23 cellular contexts compared by ENCODE assay signal in genomic region chr10:114058297-114058696, GRCh38. TPM values are rescaled to one million over a fixed set of nuclear protein-coding genes. Genes with fewer than 3 reads are reported as not detected.
"Had no signal": no experiment of that assay in that cellular context is flagged by ENCODE, and none has a peak within 500 bp of the region (broad histone marks: within the 10 kb centered on the region; RNA-seq: fewer than 3 reads in every experiment).

No MANE protein-coding gene starts in this region.

- H3K36me3 ChIP-seq: brain microvascular endothelial cell, lower lobe of right lung, thyroid gland had no signal

- H3K4me1 ChIP-seq: thyroid gland had no signal

- H3K9me3 ChIP-seq: lower lobe of right lung, thyroid gland had no signal

- H3K4me3 ChIP-seq: dorsolateral prefrontal cortex, lower lobe of right lung, thyroid gland had no signal

- H3K27ac ChIP-seq: brain microvascular endothelial cell, dorsolateral prefrontal cortex, lower lobe of right lung, thyroid gland had no signal

- DNase-seq: activated CD4-positive, alpha-beta T cell treated with anti-CD3 and anti-CD28 coated beads for 1 hour; activated CD4-positive, alpha-beta T cell treated with anti-CD3 and anti-CD28 coated beads, Interleukin-2, amount 50 U/mL, for 1 hour; activated T-cell treated with anti-CD3 and anti-CD28 coated beads, Interleukin-2, amount 50 U/mL, for 24 hours; aorta; brain microvascular endothelial cell; dorsolateral prefrontal cortex; effector memory CD8-positive, alpha-beta T cell; foreskin melanocyte; hippocampal formation; lower lobe of right lung; naive thymus-derived CD4-positive, alpha-beta T cell; retina; stimulated activated CD4-positive, alpha-beta T cell treated with anti-CD3 and anti-CD28 coated beads, Interleukin-4, amount 100 ng/mL, for 4 hours; stimulated activated naive CD8-positive, alpha-beta T cell treated with anti-CD3 and anti-CD28 coated beads, Interleukin-15, Interleukin-2, amounts not matched to agents 100 U/mL and 50 U/mL, for 24 hours; substantia nigra; T-helper 1 cell; T-helper 9 cell; thyroid gland had no signal

- ATAC-seq: activated naive CD4-positive, alpha-beta T cell treated with anti-CD3 and anti-CD28 coated beads, Interleukin-2, amount 50 U/mL, for 72 hours; activated T-helper 17 cell treated with anti-CD3 and anti-CD28 coated beads, Interleukin-2, amount 50 U/mL, for 72 hours; effector memory CD8-positive, alpha-beta T cell; esophagus mucosa; naive thymus-derived CD4-positive, alpha-beta T cell; stimulated activated naive CD8-positive, alpha-beta T cell treated with anti-CD3 and anti-CD28 coated beads, Interleukin-15, Interleukin-2, amounts not matched to agents 100 U/mL and 50 U/mL, for 24 hours had no signal

- H3K27me3 ChIP-seq: brain microvascular endothelial cell, dorsolateral prefrontal cortex, thyroid gland had no signal

RNA-seq across cellular contexts. Expression of gene ADRB1, which starts 14.6 kb away (rescaled TPM):
- total RNA-seq: activated naive CD4-positive, alpha-beta T cell treated with anti-CD3 and anti-CD28 coated beads, Interleukin-2, amount 50 U/mL, for 72 hours; activated T-helper 17 cell treated with anti-CD3 and anti-CD28 coated beads, Interleukin-2, amount 50 U/mL, for 72 hours; osteoblast; progenitor cell of endocrine pancreas had no signal
- polyA plus RNA-seq: aorta; naive thymus-derived CD4-positive, alpha-beta T cell had no signal
